9 cellular contexts compared by ENCODE assay signal in the genomic region with DNA sequence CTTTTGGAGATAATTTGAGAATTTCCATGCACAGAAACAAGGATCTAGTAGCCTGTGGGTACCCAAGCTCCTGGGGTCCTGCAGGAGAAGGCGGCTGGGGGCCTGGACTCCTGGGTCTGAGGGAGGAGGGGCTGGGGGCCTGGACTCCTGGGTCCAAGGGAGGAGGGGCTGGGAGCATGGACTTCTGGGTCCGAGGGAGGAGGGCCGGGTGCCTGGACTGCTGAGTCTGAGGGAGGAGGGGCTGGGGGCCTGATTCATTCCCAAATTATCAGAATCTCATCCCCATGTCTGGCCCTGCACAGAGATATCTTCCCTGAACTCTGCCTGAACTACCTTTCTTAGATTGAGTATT. TPM values are rescaled to one million over a fixed set of nuclear protein-coding genes. Genes with fewer than 3 reads are reported as not detected.
DNase-seq lines count a peak whose midpoint lies in the region; ATAC-seq and TF ChIP-seq lines count a peak whose summit lies in the region.
"Had no signal": no experiment of that assay in that cellular context is flagged by ENCODE, and none has a peak within 500 bp of the region (broad histone marks: within the 10 kb centered on the region; RNA-seq: fewer than 3 reads in every experiment).

No MANE protein-coding gene starts in this region.

- H3K4me3 ChIP-seq in GM12865 (ENCODE audit: low read depth, low read length) = peak overlapping the region; percentile 43
- H3K4me3 ChIP-seq in SK-N-MC = peak overlapping the region; percentile 90
- peak overlapping the region; percentile 65 to 90 for H3K4me3 ChIP-seq in gastroesophageal sphincter
- peak overlapping the region in 3 of 4 donors; percentile 67 to 88 (median 74) for H3K4me3 ChIP-seq in gastrocnemius medialis

- no peak for DNase-seq in GM12865 (ENCODE audit: low read depth)
- DNase-seq in SK-N-MC (ENCODE audit: low read depth, low spot score) = no peak
- DNase-seq in gastrocnemius medialis = no peak
- DNase-seq in NCI-H187 (lab: John Stamatoyannopoulos, UW) = no peak

- TF ChIP-seq POLR2A in gastroesophageal sphincter (IDR thresholded peaks at IDR 0.05) (no peak), gastrocnemius medialis (IDR thresholded peaks at IDR 0.05) (no peak)

- no peak overlapping the region for H3K9ac ChIP-seq in SK-N-MC (ENCODE audit: insufficient read length)

- WGBS in gastroesophageal sphincter (ENCODE audit: low coverage in 1 of 2), 2 donors = 59% methylated on average over 3 of the region's 3 CpGs; no CpG with 5 or more reads in 1 of the 2 donors

- H3K36me3 ChIP-seq in SK-N-MC (ENCODE audit: insufficient read depth, low read length) = peaks cover 7% of the 10 kb centered on the region
- H3K36me3 ChIP-seq in gastroesophageal sphincter = peaks cover 0 to 10% of the 10 kb centered on the region in 2 donors
- H3K36me3 ChIP-seq in gastrocnemius medialis = peaks cover 0 to 7% of the 10 kb centered on the region in 2 donors

- intact Hi-C loops in gastrocnemius medialis (cut with DNase I; ENCODE audit: low total_unique reads) = no loop called here

- TF ChIP-seq CTCF in GM12865 (IDR thresholded peaks at IDR 0.05; ENCODE audit: insufficient read depth, low read depth, low read length, missing control alignments) (no peak), gastroesophageal sphincter (IDR thresholded peaks at IDR 0.05) (no peak), gastrocnemius medialis (IDR thresholded peaks at IDR 0.05 in 4 of 5, conservative IDR thresholded peaks at IDR 0.05 in 1 of 5) (no peak)

- in situ Hi-C loops in gastrocnemius medialis (cut with MboI; ENCODE audit: low sequenced_read_pairs in 4 of 4) = no loop called here

- H3K4me1 ChIP-seq in gastroesophageal sphincter = peaks cover 0 to 21% (median 8%) of the 10 kb centered on the region in 3 donors
- peaks cover 3 to 9% of the 10 kb centered on the region in 2 donors for H3K4me1 ChIP-seq in gastrocnemius medialis

- no peak for ATAC-seq in gastroesophageal sphincter
- no peak for ATAC-seq in gastrocnemius medialis
- ATAC-seq in GM21717 (IDR thresholded peaks at IDR 0.05; ENCODE audit: unreplicated experiment) = no peak
- ATAC-seq in HG03025 (IDR thresholded peaks at IDR 0.05; ENCODE audit: low FRiP score, unreplicated experiment) = no peak
- ATAC-seq in HG03175 (IDR thresholded peaks at IDR 0.05; ENCODE audit: unreplicated experiment) = no peak

- TF ChIP-seq EP300 in gastroesophageal sphincter (IDR thresholded peaks at IDR 0.05) = no peak

- no peaks in the 10 kb centered on the region for H3K9me3 ChIP-seq in SK-N-MC (ENCODE audit: low read depth, low read length)
- no peaks in the 10 kb centered on the region for H3K9me3 ChIP-seq in gastroesophageal sphincter
- H3K9me3 ChIP-seq in gastrocnemius medialis = no peaks in the 10 kb centered on the region

- H3K27ac ChIP-seq in SK-N-MC (no peak overlapping the region), gastroesophageal sphincter (peak overlapping the region in 3 of 4 donors; percentile 66 to 78 (median 78)), gastrocnemius medialis (peak overlapping the region in 2 of 4 donors; percentile 48 to 86)

- peaks cover 21% of the 10 kb centered on the region for H3K27me3 ChIP-seq in gastroesophageal sphincter
- peaks cover 0 to 21% (median 10%) of the 10 kb centered on the region in 3 donors for H3K27me3 ChIP-seq in gastrocnemius medialis

RNA-seq across cellular contexts. Expression of gene RDH13, which starts 0.5 kb away (rescaled TPM):
- total RNA-seq in gastroesophageal sphincter (10 to 100 TPM in 3 of 4 donors, 1 to 10 TPM in 1; 10.0 to 15.6 (median 13.9) TPM), gastrocnemius medialis (10 to 100 TPM in 1 of 4 donors, 1 to 10 TPM in 3; 5.2 to 10.5 (median 7.6) TPM)

RNA-seq across cellular contexts. Expression of gene EPS8L1, which starts 12.2 kb away (rescaled TPM):
- total RNA-seq in gastroesophageal sphincter (10 to 100 TPM in 1 of 4 donors, 1 to 10 TPM in 3; 2.2 to 10.5 (median 2.5) TPM), gastrocnemius medialis (1 to 10 TPM in 2 of 4 donors, under 1 TPM in 2; 0.25 to 2.4 (median 1.3) TPM)

RNA-seq across cellular contexts. Expression of gene GP6, which starts 25.4 kb away (rescaled TPM):
- not detected for total RNA-seq in gastroesophageal sphincter
- under 1 TPM in 1 of 4 donors, not detected in 3; 0.16 TPM for total RNA-seq in gastrocnemius medialis
- total RNA-seq: SK-MEL-5 had no signal

RNA-seq across cellular contexts. Expression of gene PPP1R12C, which starts 54.0 kb away (rescaled TPM):
- 100 to 1,000 TPM; 268 to 479 (median 276) TPM for total RNA-seq in gastroesophageal sphincter
- total RNA-seq in gastrocnemius medialis = 10 to 100 TPM; 22.6 to 28.2 (median 26.2) TPM
